In the genomic region with DNA sequence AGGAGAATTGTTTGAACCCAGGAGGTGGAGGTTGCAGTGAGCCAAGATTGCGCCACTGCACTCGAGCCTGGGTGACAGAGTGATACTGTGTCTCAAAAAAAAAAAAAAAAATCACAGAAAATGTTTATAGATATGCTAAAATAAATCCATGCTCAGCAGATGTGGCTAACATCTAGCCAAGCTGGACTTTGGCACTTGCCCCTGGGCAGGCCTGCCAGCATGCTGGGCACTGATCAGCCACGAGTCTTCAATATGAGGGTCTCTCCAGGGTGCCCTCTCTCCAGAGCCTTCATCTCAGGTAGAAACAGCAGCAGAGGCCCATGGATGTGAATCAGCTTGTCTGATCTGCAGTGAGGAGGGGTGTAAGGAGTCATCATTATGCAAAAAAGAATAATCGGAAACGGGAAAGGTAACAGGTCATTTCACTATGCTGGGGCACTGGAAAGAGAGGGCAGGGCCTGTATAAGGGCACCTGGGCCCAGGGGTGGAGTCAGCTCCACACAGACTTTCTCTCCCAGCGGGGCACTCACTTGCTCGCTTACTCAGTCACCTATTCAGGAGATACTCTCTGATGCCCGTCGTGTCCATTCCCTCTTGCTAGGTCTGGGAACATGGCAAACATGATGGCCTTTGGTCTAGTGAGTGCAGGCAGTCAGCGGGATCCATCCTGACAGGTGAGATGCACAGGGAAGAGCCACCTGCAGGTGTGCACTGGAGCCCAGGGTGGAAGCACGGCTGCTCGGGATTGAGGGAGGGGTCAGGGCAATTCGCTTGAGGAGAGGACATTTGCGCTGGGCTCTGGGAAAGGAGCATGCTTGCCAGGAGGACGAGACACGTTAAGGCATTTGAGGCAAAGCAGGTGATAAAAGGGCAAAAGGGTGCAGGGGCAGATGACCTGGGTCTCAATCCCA, we compare ENCODE assay signal across 15 cellular contexts. TPM values are rescaled to one million over a fixed set of nuclear protein-coding genes. Genes with fewer than 3 reads are reported as not detected.
"Had no signal": no experiment of that assay in that cellular context is flagged by ENCODE, and none has a peak within 500 bp of the region (broad histone marks: within the 10 kb centered on the region; RNA-seq: fewer than 3 reads in every experiment).

No MANE protein-coding gene starts in this region.

- H3K27me3 ChIP-seq: dorsolateral prefrontal cortex, transverse colon had no signal

- H3K4me3 ChIP-seq: dorsolateral prefrontal cortex, smooth muscle cell, transverse colon had no signal

- H3K4me3 Mint-ChIP-seq: activated B cell treated with CpG ODN at 0.5 μM for 24 hours; activated naive CD8-positive, alpha-beta T cell treated with anti-CD3 and anti-CD28 coated beads for 36 hours; natural killer cell treated with Interleukin-12 subunit alpha and Interleukin-12 subunit beta and Interleukin-15 and Interleukin-18, amount 100 ng/mL, for 72 hours had no signal

- H3K4me2 ChIP-seq: smooth muscle cell had no signal

- DNase-seq: activated B cell treated with CpG ODN at 0.5 μM for 24 hours; activated CD4-positive, alpha-beta T cell treated with anti-CD3 and anti-CD28 coated beads, Interleukin-2, amount 50 U/mL, for 1 hour; activated gamma-delta T cell; activated naive CD8-positive, alpha-beta T cell treated with anti-CD3 and anti-CD28 coated beads for 36 hours; activated T-cell treated with anti-CD3 and anti-CD28 coated beads for 4 hours; dorsolateral prefrontal cortex; nucleus accumbens; right cardiac atrium; T-helper 1 cell; transverse colon had no signal

- H3K9me3 Mint-ChIP-seq: activated B cell treated with CpG ODN at 0.5 μM for 24 hours; activated naive CD8-positive, alpha-beta T cell treated with anti-CD3 and anti-CD28 coated beads for 36 hours; natural killer cell treated with Interleukin-12 subunit alpha and Interleukin-12 subunit beta and Interleukin-15 and Interleukin-18, amount 100 ng/mL, for 72 hours had no signal

- H3K4me1 ChIP-seq: transverse colon had no signal

- H3K36me3 ChIP-seq: transverse colon had no signal

- H3K27me3 Mint-ChIP-seq: activated B cell treated with CpG ODN at 0.5 μM for 24 hours; activated naive CD8-positive, alpha-beta T cell treated with anti-CD3 and anti-CD28 coated beads for 36 hours; natural killer cell treated with Interleukin-12 subunit alpha and Interleukin-12 subunit beta and Interleukin-15 and Interleukin-18, amount 100 ng/mL, for 72 hours; progenitor cell of endocrine pancreas had no signal

- H3K27ac ChIP-seq: dorsolateral prefrontal cortex, transverse colon had no signal

- ATAC-seq: esophagus mucosa; natural killer cell treated with Interleukin-12 subunit alpha and Interleukin-12 subunit beta and Interleukin-15 and Interleukin-18, amount 100 ng/mL, for 72 hours; right cardiac atrium had no signal

- H3K27ac Mint-ChIP-seq: activated B cell treated with CpG ODN at 0.5 μM for 24 hours; activated naive CD8-positive, alpha-beta T cell treated with anti-CD3 and anti-CD28 coated beads for 36 hours; natural killer cell treated with Interleukin-12 subunit alpha and Interleukin-12 subunit beta and Interleukin-15 and Interleukin-18, amount 100 ng/mL, for 72 hours had no signal

- H3K36me3 Mint-ChIP-seq: activated naive CD8-positive, alpha-beta T cell treated with anti-CD3 and anti-CD28 coated beads for 36 hours; natural killer cell treated with Interleukin-12 subunit alpha and Interleukin-12 subunit beta and Interleukin-15 and Interleukin-18, amount 100 ng/mL, for 72 hours had no signal

RNA-seq across cellular contexts. Expression of a gene that starts 29.1 kb away (rescaled TPM):
- total RNA-seq: esophagus mucosa, lung microvascular endothelial cell had no signal
- polyA plus RNA-seq: right cardiac atrium, smooth muscle cell had no signal
